ENCODE assay signal across 1 cellular context in genomic region chr14:104677506-104678332, GRCh38.
TF ChIP-seq lines count a peak whose summit lies in the region.

No MANE protein-coding gene starts in this region.

TF ChIP-seq in K562, 482 proteins besides CTCF, POLR2A, EP300 and RAD21 (continued from another document and continues in another):
- TF ChIP-seq ELK1 (CRISPR knock-in tag; IDR thresholded peaks at IDR 0.05) (no peak), POLR2AphosphoS2 (IDR thresholded peaks at IDR 0.05; ENCODE audit: low read length) (no peak), CBFB (CRISPR knock-in tag; IDR thresholded peaks at IDR 0.05) (no peak), ZNF140 (CRISPR knock-in tag; IDR thresholded peaks at IDR 0.05) (no peak), ATF1 (CRISPR knock-in tag; IDR thresholded peaks at IDR 0.05) (no peak), ATF1 (tag; IDR thresholded peaks at IDR 0.05) (peak; percentile 71), RBBP5 (IDR thresholded peaks at IDR 0.05; ENCODE audit: borderline replicate concordance, insufficient read depth, low read length, poor library complexity, severe bottlenecking) (peak; percentile 24), CHD1 (IDR thresholded peaks at IDR 0.05; ENCODE audit: low read length) (no peak), GABPA (tag; conservative IDR thresholded peaks at IDR 0.05; ENCODE audit: low read depth) (0 out of 2 replicates have a peak, but pooled peaks have one; percentile 21), VEZF1 (CRISPR knock-in tag; IDR thresholded peaks at IDR 0.05) (peak; percentile 89), ZBTB2 (IDR thresholded peaks at IDR 0.05) (0 out of 2 replicates have a peak, but pooled peaks have one; percentile 46), SMAD1 (IDR thresholded peaks at IDR 0.05; ENCODE audit: low read depth, low read length, partially characterized antibody) (no peak), ZNF764 (CRISPR knock-in tag; IDR thresholded peaks at IDR 0.05; ENCODE audit: low read depth) (no peak), IRF2 (CRISPR knock-in tag; IDR thresholded peaks at IDR 0.05) (no peak), ZNF518B (CRISPR knock-in tag; IDR thresholded peaks at IDR 0.05) (no peak), ZBTB49 (CRISPR knock-in tag; IDR thresholded peaks at IDR 0.05; ENCODE audit: borderline replicate concordance) (no peak), SMARCA5 (IDR thresholded peaks at IDR 0.05) (no peak), STAT5B (CRISPR knock-in tag; IDR thresholded peaks at IDR 0.05) (no peak), CBX2 (IDR thresholded peaks at IDR 0.05; ENCODE audit: insufficient read depth, low read length, poor library complexity, severe bottlenecking) (no peak), TCFL5 (CRISPR knock-in tag; conservative IDR thresholded peaks at IDR 0.05) (no peak), ZBTB40 (IDR thresholded peaks at IDR 0.05) (no peak), ZBTB40 (CRISPR knock-in tag; IDR thresholded peaks at IDR 0.05) (no peak), ZNF561 (CRISPR knock-in tag; conservative IDR thresholded peaks at IDR 0.05) (no peak), TEAD4 (IDR thresholded peaks at IDR 0.05; ENCODE audit: low read length) (no peak), TEAD4 (CRISPR knock-in tag; IDR thresholded peaks at IDR 0.05; ENCODE audit: borderline replicate concordance) (peak; percentile 38; the same call in 1 of the 2 replicates), HOXB6 (CRISPR knock-in tag; IDR thresholded peaks at IDR 0.05; ENCODE audit: borderline replicate concordance) (no peak), TAF15 (IDR thresholded peaks at IDR 0.05; ENCODE audit: low read depth, low read length) (no peak), FOXK1 (CRISPR knock-in tag; IDR thresholded peaks at IDR 0.05; ENCODE audit: borderline replicate concordance) (no peak), ZNF639 (CRISPR knock-in tag; conservative IDR thresholded peaks at IDR 0.05 in 1 of 2, IDR thresholded peaks at IDR 0.05 in 1 of 2) (peak in 1 of 2 experiments; percentile 86; a peak in 1 of 4 replicates), ZNF124 (CRISPR knock-in tag; IDR thresholded peaks at IDR 0.05) (no peak), ZNF699 (CRISPR knock-in tag; IDR thresholded peaks at IDR 0.05; ENCODE audit: insufficient replicate concordance) (no peak), TRIM24 (IDR thresholded peaks at IDR 0.05) (no peak), POLR2AphosphoS5 (IDR thresholded peaks at IDR 0.05; ENCODE audit: control insufficient read depth, insufficient read depth, low read depth, low read length) (no peak), YY1 (IDR thresholded peaks at IDR 0.05; ENCODE audit: borderline replicate concordance in 1 of 3, control insufficient read depth in 1 of 3, extremely low read depth in 1 of 3, insufficient read depth in 3 of 3, insufficient read length in 1 of 3, insufficient replicate concordance in 2 of 3, low read depth in 1 of 3, low read length in 2 of 3) (peak; percentile 32 to 85 (median 69)), GABPB2 (CRISPR knock-in tag; conservative IDR thresholded peaks at IDR 0.05) (no peak), ELF1 (tag; IDR thresholded peaks at IDR 0.05) (no peak), RFX5 (IDR thresholded peaks at IDR 0.05; ENCODE audit: low read depth, low read length) (no peak), JUN (IDR thresholded peaks at IDR 0.05; ENCODE audit: borderline replicate concordance, low read depth, low read length) (no peak), JUN (CRISPR knock-in tag; IDR thresholded peaks at IDR 0.05; ENCODE audit: borderline replicate concordance) (peak; percentile 36; the same call in 1 of the 2 replicates), HMGN3 (IDR thresholded peaks at IDR 0.05; ENCODE audit: borderline replicate concordance, extremely low read depth, insufficient read length, low read depth, low read length) (no peak), ZNF511 (CRISPR knock-in tag; IDR thresholded peaks at IDR 0.05) (peak; percentile 55; the same call in 1 of the 2 replicates), NFRKB (IDR thresholded peaks at IDR 0.05; ENCODE audit: low read depth) (peak; percentile 91; the same call in 1 of the 2 replicates)
